ENCODE assay signal across 1 cellular context in the genomic region with DNA sequence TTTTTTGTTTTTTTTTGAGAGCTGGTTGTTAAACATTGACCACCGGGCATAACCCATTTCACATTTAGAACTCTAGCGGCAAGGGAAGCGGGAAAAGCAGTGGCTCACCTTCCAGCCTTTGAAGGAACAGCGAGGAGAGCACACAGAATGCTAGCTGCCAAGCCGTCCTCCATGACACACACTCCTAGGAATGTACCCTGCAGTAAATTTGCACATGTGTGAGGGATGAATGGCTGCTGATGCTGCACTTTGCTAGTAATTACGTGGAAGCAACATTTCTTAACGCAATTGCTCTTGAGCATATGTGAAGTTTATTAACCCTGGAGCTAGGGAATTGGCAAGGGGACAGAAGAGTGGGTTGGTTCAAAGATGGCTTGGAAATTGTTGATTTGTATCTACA.
TF ChIP-seq lines count a peak whose summit lies in the region.

No MANE protein-coding gene starts in this region.

TF ChIP-seq in HepG2, 621 proteins besides CTCF, POLR2A, EP300 and RAD21 (continued from another document):
- TF ChIP-seq, protein P1, sequence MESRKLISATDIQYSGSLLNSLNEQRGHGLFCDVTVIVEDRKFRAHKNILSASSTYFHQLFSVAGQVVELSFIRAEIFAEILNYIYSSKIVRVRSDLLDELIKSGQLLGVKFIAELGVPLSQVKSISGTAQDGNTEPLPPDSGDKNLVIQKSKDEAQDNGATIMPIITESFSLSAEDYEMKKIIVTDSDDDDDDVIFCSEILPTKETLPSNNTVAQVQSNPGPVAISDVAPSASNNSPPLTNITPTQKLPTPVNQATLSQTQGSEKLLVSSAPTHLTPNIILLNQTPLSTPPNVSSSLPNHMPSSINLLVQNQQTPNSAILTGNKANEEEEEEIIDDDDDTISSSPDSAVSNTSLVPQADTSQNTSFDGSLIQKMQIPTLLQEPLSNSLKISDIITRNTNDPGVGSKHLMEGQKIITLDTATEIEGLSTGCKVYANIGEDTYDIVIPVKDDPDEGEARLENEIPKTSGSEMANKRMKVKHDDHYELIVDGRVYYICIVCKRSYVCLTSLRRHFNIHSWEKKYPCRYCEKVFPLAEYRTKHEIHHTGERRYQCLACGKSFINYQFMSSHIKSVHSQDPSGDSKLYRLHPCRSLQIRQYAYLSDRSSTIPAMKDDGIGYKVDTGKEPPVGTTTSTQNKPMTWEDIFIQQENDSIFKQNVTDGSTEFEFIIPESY (CRISPR knock-in tag; IDR thresholded peaks at IDR 0.05), result no peak
